Comparison of ENCODE assay signal across 36 cellular contexts in the genomic region with DNA sequence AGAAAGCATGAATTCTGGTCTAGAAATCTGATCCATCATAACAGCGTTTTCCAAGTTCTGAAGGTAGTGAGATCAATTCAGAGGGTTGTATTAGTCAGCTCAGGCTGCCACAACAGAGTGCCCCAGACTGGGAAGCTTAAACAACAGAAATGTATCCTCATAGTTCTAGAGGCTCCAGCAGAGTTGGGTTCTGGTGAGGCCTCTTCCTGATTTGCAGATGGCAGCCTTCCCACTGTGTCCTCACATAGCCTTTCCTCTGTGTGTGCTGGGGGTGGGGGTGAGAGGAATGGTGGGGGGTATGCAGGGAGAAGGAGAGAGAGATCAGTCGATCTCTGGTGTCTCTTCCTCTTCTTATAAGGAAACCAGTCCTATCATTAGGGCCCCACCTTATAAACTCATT. TPM values are rescaled to one million over a fixed set of nuclear protein-coding genes. Genes with fewer than 3 reads are reported as not detected.
"Had no signal": no experiment of that assay in that cellular context is flagged by ENCODE, and none has a peak within 500 bp of the region (broad histone marks: within the 10 kb centered on the region; RNA-seq: fewer than 3 reads in every experiment).

No MANE protein-coding gene starts in this region.

- H3K4me3 Mint-ChIP-seq: activated CD4-positive, alpha-beta memory T cell treated with anti-CD3 and anti-CD28 coated beads, Interleukin-2, amount 10 ng/mL, durations not matched to agents 7 days and 5 days; activated CD8-positive, alpha-beta memory T cell treated with anti-CD3 and anti-CD28 coated beads, Interleukin-2, amount 10 ng/mL, durations not matched to agents 7 days and 5 days; activated naive CD4-positive, alpha-beta T cell treated with anti-CD3 and anti-CD28 coated beads, Interleukin-2, amount 50 U/mL, for 24 hours; activated naive CD8-positive, alpha-beta T cell treated with anti-CD3 and anti-CD28 coated beads, Interleukin-2, amount 10 ng/mL, durations not matched to agents 7 days and 5 days; brain had no signal

- H3K4me1 Mint-ChIP-seq: activated CD4-positive, alpha-beta memory T cell treated with anti-CD3 and anti-CD28 coated beads, Interleukin-2, amount 10 ng/mL, durations not matched to agents 7 days and 5 days; activated CD8-positive, alpha-beta memory T cell treated with anti-CD3 and anti-CD28 coated beads, Interleukin-2, amount 10 ng/mL, durations not matched to agents 7 days and 5 days; activated naive CD4-positive, alpha-beta T cell treated with anti-CD3 and anti-CD28 coated beads, Interleukin-2, amount 50 U/mL, for 24 hours; activated naive CD8-positive, alpha-beta T cell treated with anti-CD3 and anti-CD28 coated beads, Interleukin-2, amount 10 ng/mL, durations not matched to agents 7 days and 5 days; brain had no signal

- H3K4me1 ChIP-seq: Peyer's patch had no signal

- ATAC-seq: activated CD8-positive, alpha-beta memory T cell treated with anti-CD3 and anti-CD28 coated beads, Interleukin-2, amount 10 ng/mL, durations not matched to agents 7 days and 5 days; PC-3 had no signal

- DNase-seq: activated CD4-positive, alpha-beta memory T cell treated with anti-CD3 and anti-CD28 coated beads, Interleukin-2, amount 10 ng/mL, durations not matched to agents 7 days and 5 days; activated CD4-positive, alpha-beta T cell treated with anti-CD3 and anti-CD28 coated beads for 1 hour; activated CD4-positive, alpha-beta T cell treated with anti-CD3 and anti-CD28 coated beads for 48 hours; activated CD4-positive, CD25-positive, alpha-beta regulatory T cell; activated CD8-positive, alpha-beta memory T cell treated with anti-CD3 and anti-CD28 coated beads for 24 hours; activated CD8-positive, alpha-beta memory T cell treated with anti-CD3 and anti-CD28 coated beads, Interleukin-2, amount 10 ng/mL, durations not matched to agents 7 days and 5 days; activated CD8-positive, alpha-beta memory T cell treated with anti-CD3 and anti-CD28 coated beads, Interleukin-2, amount 50 U/mL, for 48 hours; activated effector memory CD4-positive, alpha-beta T cell treated with Interleukin-2 at 50 U/mL for 16 hours; activated naive CD8-positive, alpha-beta T cell treated with anti-CD3 and anti-CD28 coated beads, Interleukin-2, amount 10 ng/mL, durations not matched to agents 7 days and 5 days; activated T-cell treated with anti-CD3 and anti-CD28 coated beads, Interleukin-2, amount 50 U/mL, for 48 hours; adrenal gland; central memory CD4-positive, alpha-beta T cell; NCI-H1105; NCI-H1417 treated with DMSO at 0.1 percent for 48 hours; NCI-H187 treated with DMSO at 0.1 percent for 48 hours; NCI-H2081; NCI-H2171 treated with DMSO at 0.1 percent for 48 hours; NCI-H2227 treated with DMSO at 0.1 percent for 48 hours; NCI-H446; NCI-H510A treated with DMSO at 0.1 percent for 48 hours; NCI-H526 treated with DMSO at 0.1 percent for 48 hours; NK-92 treated with Interleukin-12 subunit alpha and Interleukin-12 subunit beta, amount 100 ng/mL, for 24 hours; PC-3; Peyer's patch; RPMI8226; SIG-M5; SW 1271; T-helper 1 cell; T-helper 2 cell; T-helper 9 cell had no signal

- H3K36me3 ChIP-seq: adrenal gland, Peyer's patch had no signal

- H3K4me3 ChIP-seq: adrenal gland, Peyer's patch had no signal

- H3K9me3 Mint-ChIP-seq: activated CD4-positive, alpha-beta memory T cell treated with anti-CD3 and anti-CD28 coated beads, Interleukin-2, amount 10 ng/mL, durations not matched to agents 7 days and 5 days; activated naive CD4-positive, alpha-beta T cell treated with anti-CD3 and anti-CD28 coated beads, Interleukin-2, amount 50 U/mL, for 24 hours had no signal

- H3K9ac ChIP-seq: KMS-11 had no signal

- H3K4me2 ChIP-seq: KMS-11 had no signal

- H3K9me3 ChIP-seq: adrenal gland, Peyer's patch had no signal

- H3K36me3 Mint-ChIP-seq: activated CD8-positive, alpha-beta memory T cell treated with anti-CD3 and anti-CD28 coated beads, Interleukin-2, amount 10 ng/mL, durations not matched to agents 7 days and 5 days; activated naive CD4-positive, alpha-beta T cell treated with anti-CD3 and anti-CD28 coated beads, Interleukin-2, amount 50 U/mL, for 24 hours; activated naive CD8-positive, alpha-beta T cell treated with anti-CD3 and anti-CD28 coated beads, Interleukin-2, amount 10 ng/mL, durations not matched to agents 7 days and 5 days had no signal

- H3K27ac ChIP-seq: adrenal gland, KMS-11, Peyer's patch, VCaP had no signal

- H3K27ac Mint-ChIP-seq: activated CD4-positive, alpha-beta memory T cell treated with anti-CD3 and anti-CD28 coated beads, Interleukin-2, amount 10 ng/mL, durations not matched to agents 7 days and 5 days; activated CD8-positive, alpha-beta memory T cell treated with anti-CD3 and anti-CD28 coated beads, Interleukin-2, amount 10 ng/mL, durations not matched to agents 7 days and 5 days; activated naive CD4-positive, alpha-beta T cell treated with anti-CD3 and anti-CD28 coated beads, Interleukin-2, amount 50 U/mL, for 24 hours; activated naive CD8-positive, alpha-beta T cell treated with anti-CD3 and anti-CD28 coated beads, Interleukin-2, amount 10 ng/mL, durations not matched to agents 7 days and 5 days; brain had no signal

- H3K27me3 ChIP-seq: adrenal gland had no signal

RNA-seq across cellular contexts. Expression of a gene that starts 15.1 kb away (rescaled TPM):
- total RNA-seq: activated CD4-positive, alpha-beta memory T cell treated with anti-CD3 and anti-CD28 coated beads, Interleukin-2, amount 10 ng/mL, durations not matched to agents 7 days and 5 days; activated CD8-positive, alpha-beta memory T cell treated with anti-CD3 and anti-CD28 coated beads, Interleukin-2, amount 10 ng/mL, durations not matched to agents 7 days and 5 days; activated naive CD8-positive, alpha-beta T cell treated with anti-CD3 and anti-CD28 coated beads, Interleukin-2, amount 10 ng/mL, durations not matched to agents 7 days and 5 days; bronchial epithelial cell; LHCN-M2 had no signal
